Comparison of ENCODE assay signal across 9 cellular contexts in the genomic region with DNA sequence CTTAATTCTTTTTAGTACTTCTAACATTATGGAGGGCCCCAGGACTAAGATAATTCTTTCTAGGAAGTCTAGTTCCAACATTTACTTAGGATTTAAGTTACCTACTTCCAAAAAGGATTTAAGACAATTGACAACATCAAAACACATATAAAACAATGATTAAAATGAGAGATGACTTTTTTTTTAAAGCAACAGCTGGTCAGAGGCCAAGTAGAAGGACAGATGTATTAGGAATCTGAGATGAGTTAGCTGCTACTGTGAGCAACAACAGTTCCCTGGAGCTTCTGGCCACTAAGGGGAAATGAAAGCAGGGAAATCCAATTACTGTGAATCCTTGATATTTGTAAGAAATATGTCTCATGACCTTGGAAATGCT.
DNase-seq lines count a peak whose midpoint lies in the region; ATAC-seq and TF ChIP-seq lines count a peak whose summit lies in the region.
"Had no signal": no experiment of that assay in that cellular context is flagged by ENCODE, and none has a peak within 500 bp of the region (broad histone marks: within the 10 kb centered on the region; RNA-seq: fewer than 3 reads in every experiment).

No MANE protein-coding gene starts in this region.

- no peak for DNase-seq in left ventricle myocardium inferior
- no peak for DNase-seq in right cardiac atrium
- DNase-seq in medulla oblongata (ENCODE audit: extremely low spot score), result peak; percentile 27
- DNase-seq in type B pancreatic cell (ENCODE audit: extremely low spot score, unreplicated experiment), result no peak
- DNase-seq in islet precursor cell, result no peak
- no peak for DNase-seq in activated gamma-delta T cell (lab: John Stamatoyannopoulos, UW)
- no peak for DNase-seq in NCI-H2227 (lab: John Stamatoyannopoulos, UW; ENCODE audit: unreplicated experiment)

- ATAC-seq in right cardiac atrium, result no peak

- H3K9me3 ChIP-seq in left ventricle myocardium inferior (replicated peaks) (no peaks in the 10 kb centered on the region), right cardiac atrium (ENCODE audit: control insufficient read depth, low read length) (no peaks in the 10 kb centered on the region)

- intact Hi-C loops in left ventricle myocardium inferior (cut with micrococcal nuclease), result no loop called here
- intact Hi-C loops in right cardiac atrium (cut with DNase I), result no loop called here

- H3K36me3 Mint-ChIP-seq in type B pancreatic cell, result no peaks in the 10 kb centered on the region

- no peak overlapping the region for H3K4me3 ChIP-seq in left ventricle myocardium inferior
- no peak overlapping the region for H3K4me3 ChIP-seq in right cardiac atrium (ENCODE audit: low read length)

- no peaks in the 10 kb centered on the region for H3K36me3 ChIP-seq in left ventricle myocardium inferior

- H3K4me1 ChIP-seq in left ventricle myocardium inferior, result peaks cover 39% of the 10 kb centered on the region
- H3K4me1 ChIP-seq in right cardiac atrium (ENCODE audit: control insufficient read depth, insufficient read depth, low read length), result peaks cover 1% of the 10 kb centered on the region

- H3K4me3 Mint-ChIP-seq in type B pancreatic cell, result no peak overlapping the region

- peak overlapping the region; percentile 97 for H3K27ac ChIP-seq in left ventricle myocardium inferior (replicated peaks)
- H3K27ac ChIP-seq in right cardiac atrium (ENCODE audit: low read length), result no peak overlapping the region
- H3K27ac ChIP-seq in VCaP, result no peak overlapping the region

- no peaks in the 10 kb centered on the region for H3K27me3 ChIP-seq in left ventricle myocardium inferior (ENCODE audit: low read depth)
- no peaks in the 10 kb centered on the region for H3K27me3 ChIP-seq in right cardiac atrium (ENCODE audit: control insufficient read depth, insufficient read depth)

- no peak overlapping the region for H3K27ac Mint-ChIP-seq in type B pancreatic cell
- H3K27ac Mint-ChIP-seq: GM23338 had no signal

- H3K27me3 Mint-ChIP-seq in type B pancreatic cell, result peaks cover 16% of the 10 kb centered on the region

- TF ChIP-seq CTCF in left ventricle myocardium inferior (IDR thresholded peaks at IDR 0.05; ENCODE audit: borderline replicate concordance) (peak; percentile 3), VCaP (conservative IDR thresholded peaks at IDR 0.05) (peak; percentile 54), type B pancreatic cell (conservative IDR thresholded peaks at IDR 0.05) (peak; percentile 10)

- H3K4me1 Mint-ChIP-seq in type B pancreatic cell (ENCODE audit: unreplicated experiment), result peaks cover 21% of the 10 kb centered on the region

- no peaks in the 10 kb centered on the region for H3K9me3 Mint-ChIP-seq in type B pancreatic cell
- H3K9me3 Mint-ChIP-seq: GM23338 had no signal

Comparison
In these comparisons a context has a peak if more than half of its experiments do, and no peak if none do; other contexts are left out.
1. CTCF ChIP-seq: peak in every context shown above with its lines; median percentile 54 in VCaP; 10 in type B pancreatic cell; 3 in left ventricle myocardium inferior.